In the genomic region with DNA sequence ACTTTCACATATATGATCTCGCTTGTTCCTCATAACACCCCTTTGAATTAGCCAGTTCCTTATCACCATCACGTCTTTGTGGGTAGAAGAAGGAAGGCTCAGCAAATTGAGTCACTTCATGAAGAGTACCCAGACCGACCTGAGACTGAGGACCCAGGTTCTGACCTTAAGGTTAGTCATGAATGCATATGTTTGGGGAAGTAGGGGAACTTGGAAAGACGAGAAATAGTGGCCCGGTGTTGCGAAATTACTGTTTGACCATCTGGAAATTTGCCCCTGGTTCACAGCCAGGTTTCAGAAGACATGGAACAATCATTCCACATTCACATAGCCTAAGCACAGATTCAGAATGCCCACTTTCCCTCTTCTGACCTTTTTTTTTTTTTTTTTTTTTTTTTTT, we compare ENCODE assay signal across 11 cellular contexts. TPM values are rescaled to one million over a fixed set of nuclear protein-coding genes. Genes with fewer than 3 reads are reported as not detected.
A peak's percentile ranks its signal among the peaks of the same experiment; 100 is the strongest.
DNase-seq lines count a peak whose midpoint lies in the region; ATAC-seq and TF ChIP-seq lines count a peak whose summit lies in the region.
"Had no signal": no experiment of that assay in that cellular context is flagged by ENCODE, and none has a peak within 500 bp of the region (broad histone marks: within the 10 kb centered on the region; RNA-seq: fewer than 3 reads in every experiment).

No MANE protein-coding gene starts in this region.

- H3K27ac ChIP-seq in liver (ENCODE audit: low read depth in 1 of 2, low read length in 2 of 2), result no peak overlapping the region
- H3K27ac ChIP-seq: parathyroid adenoma had no signal

- H3K4me3 ChIP-seq in MG63, result no peak overlapping the region
- H3K4me3 ChIP-seq in cardiac fibroblast (replicated peaks in 1 of 2; ENCODE audit: low read depth in 2 of 2, low read length in 2 of 2), result no peak overlapping the region
- no peak overlapping the region for H3K4me3 ChIP-seq in liver (ENCODE audit: low read depth in 1 of 3, low read length in 3 of 3)
- H3K4me3 ChIP-seq: heart right ventricle had no signal

- peak in 1 of 2 donors; percentile 47 for TF ChIP-seq RAD21 in liver (IDR thresholded peaks at IDR 0.05)

- H3K9me3 ChIP-seq in MG63 (no peaks in the 10 kb centered on the region), liver (ENCODE audit: control insufficient read depth in 4 of 4, low read length in 3 of 4) (no peaks in the 10 kb centered on the region)
- H3K9me3 ChIP-seq: heart right ventricle had no signal

- H3K36me3 ChIP-seq in MG63 (no peaks in the 10 kb centered on the region), liver (ENCODE audit: control insufficient read depth in 4 of 4, insufficient read depth in 3 of 4, low read depth in 1 of 4, low read length in 3 of 4) (no peaks in the 10 kb centered on the region)
- H3K36me3 ChIP-seq: heart right ventricle had no signal

- H3K4me1 ChIP-seq in liver (ENCODE audit: control insufficient read depth in 4 of 4, insufficient read depth in 4 of 4, low read length in 3 of 4), result peaks cover 5 to 31% (median 26%) of the 10 kb centered on the region in 4 donors

- DNase-seq in MG63, result peak; percentile 8
- DNase-seq in cardiac fibroblast (ENCODE audit: low read depth in 2 of 2), result peak; percentile 90 to 92
- peak; percentile 63 for DNase-seq in ureter (ENCODE audit: low spot score)
- DNase-seq in RKO (ENCODE audit: low spot score), result no peak
- DNase-seq in stimulated activated CD4-positive, alpha-beta T cell treated with anti-CD3 and anti-CD28 coated beads, Interleukin-4, amount 100 ng/mL, for 1 hour, result no peak
- DNase-seq: activated naive CD4-positive, alpha-beta T cell treated with anti-CD3 and anti-CD28 coated beads, Interleukin-2, amount 10 ng/mL, durations not matched to agents 7 days and 5 days; heart right ventricle; NCI-H526 treated with DMSO at 0.1 percent for 48 hours had no signal

- H3K27me3 ChIP-seq in MG63 (no peaks in the 10 kb centered on the region), liver (ENCODE audit: control insufficient read depth in 4 of 4, insufficient read depth in 4 of 4, low read length in 3 of 4) (no peaks in the 10 kb centered on the region)
- H3K27me3 ChIP-seq: heart right ventricle had no signal

- ATAC-seq in HG03196 (IDR thresholded peaks at IDR 0.05; ENCODE audit: unreplicated experiment), result no peak

- 28% methylated on average over 6 of the region's 6 CpGs for WGBS in liver

- H3K9ac ChIP-seq in liver (ENCODE audit: low read depth in 1 of 2, low read length in 2 of 2), result no peak overlapping the region
- H3K9ac ChIP-seq: parathyroid adenoma had no signal

- TF ChIP-seq CTCF in cardiac fibroblast (IDR thresholded peaks at IDR 0.05; ENCODE audit: low read depth, low read length) (no peak), liver (IDR thresholded peaks at IDR 0.05; ENCODE audit: low read depth, low read length, missing input control) (no peak)

TF ChIP-seq in liver, 16 proteins besides CTCF, POLR2A, EP300 and RAD21:
- TF ChIP-seq HNF4A (conservative IDR thresholded peaks at IDR 0.05) (peak; percentile 34 to 38), ATF3 (IDR thresholded peaks at IDR 0.05) (no peak), FOXA1 (IDR thresholded peaks at IDR 0.05) (no peak), JUND (IDR thresholded peaks at IDR 0.05) (no peak), MAX (IDR thresholded peaks at IDR 0.05) (peak; percentile 18), HNF4G (IDR thresholded peaks at IDR 0.05) (no peak), NR2F2 (IDR thresholded peaks at IDR 0.05) (no peak), TAF1 (conservative IDR thresholded peaks at IDR 0.05) (no peak), RXRA (IDR thresholded peaks at IDR 0.05) (peak; percentile 23 to 47), YY1 (IDR thresholded peaks at IDR 0.05) (peak; percentile 30)
- TF ChIP-seq, protein P1, sequence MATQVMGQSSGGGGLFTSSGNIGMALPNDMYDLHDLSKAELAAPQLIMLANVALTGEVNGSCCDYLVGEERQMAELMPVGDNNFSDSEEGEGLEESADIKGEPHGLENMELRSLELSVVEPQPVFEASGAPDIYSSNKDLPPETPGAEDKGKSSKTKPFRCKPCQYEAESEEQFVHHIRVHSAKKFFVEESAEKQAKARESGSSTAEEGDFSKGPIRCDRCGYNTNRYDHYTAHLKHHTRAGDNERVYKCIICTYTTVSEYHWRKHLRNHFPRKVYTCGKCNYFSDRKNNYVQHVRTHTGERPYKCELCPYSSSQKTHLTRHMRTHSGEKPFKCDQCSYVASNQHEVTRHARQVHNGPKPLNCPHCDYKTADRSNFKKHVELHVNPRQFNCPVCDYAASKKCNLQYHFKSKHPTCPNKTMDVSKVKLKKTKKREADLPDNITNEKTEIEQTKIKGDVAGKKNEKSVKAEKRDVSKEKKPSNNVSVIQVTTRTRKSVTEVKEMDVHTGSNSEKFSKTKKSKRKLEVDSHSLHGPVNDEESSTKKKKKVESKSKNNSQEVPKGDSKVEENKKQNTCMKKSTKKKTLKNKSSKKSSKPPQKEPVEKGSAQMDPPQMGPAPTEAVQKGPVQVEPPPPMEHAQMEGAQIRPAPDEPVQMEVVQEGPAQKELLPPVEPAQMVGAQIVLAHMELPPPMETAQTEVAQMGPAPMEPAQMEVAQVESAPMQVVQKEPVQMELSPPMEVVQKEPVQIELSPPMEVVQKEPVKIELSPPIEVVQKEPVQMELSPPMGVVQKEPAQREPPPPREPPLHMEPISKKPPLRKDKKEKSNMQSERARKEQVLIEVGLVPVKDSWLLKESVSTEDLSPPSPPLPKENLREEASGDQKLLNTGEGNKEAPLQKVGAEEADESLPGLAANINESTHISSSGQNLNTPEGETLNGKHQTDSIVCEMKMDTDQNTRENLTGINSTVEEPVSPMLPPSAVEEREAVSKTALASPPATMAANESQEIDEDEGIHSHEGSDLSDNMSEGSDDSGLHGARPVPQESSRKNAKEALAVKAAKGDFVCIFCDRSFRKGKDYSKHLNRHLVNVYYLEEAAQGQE (IDR thresholded peaks at IDR 0.05), result no peak
TF ChIP-seq in liver: peak in this region for 4.

RNA-seq across cellular contexts. Expression of gene MEIS1, which starts 59.8 kb away (rescaled TPM):
- total RNA-seq in MG63 (2014; rRNA removed; shearing (Covaris generic); ENCODE audit: low replicate concordance), result 3.6 and 7.4 TPM in 2 replicates
- total RNA-seq in liver (1 to 10 TPM; 6.3 to 8.6 TPM), ureter (105 TPM)
- 1 to 10 TPM; 1.6 to 4.7 TPM for polyA plus RNA-seq in liver

Comparison
In these comparisons a context has a peak if more than half of its experiments do, and no peak if none do; other contexts are left out.
1. DNase-seq: peak in MG63 (single experiment), cardiac fibroblast (2 of 2) and ureter (single experiment); none in RKO (single experiment) and stimulated activated CD4-positive, alpha-beta T cell treated with anti-CD3 and anti-CD28 coated beads, Interleukin-4, amount 100 ng/mL, for 1 hour (single experiment).
2. RNA of gene MEIS1, which starts 59.8 kb away (total RNA-seq): 105 TPM in ureter (single experiment); 6.3 to 8.6 TPM in liver and 3.6 to 7.4 TPM in MG63; every median in the first group is over 10 times any median in the second.